Comparison of ENCODE assay signal across 9 cellular contexts in genomic region chr6:145044606-145045275, GRCh38.
DNase-seq lines count a peak whose midpoint lies in the region; ATAC-seq lines count a peak whose summit lies in the region.
"Had no signal": no experiment of that assay in that cellular context is flagged by ENCODE, and none has a peak within 500 bp of the region (broad histone marks: within the 10 kb centered on the region; RNA-seq: fewer than 3 reads in every experiment).

No MANE protein-coding gene starts in this region.

- DNase-seq in Daoy (ENCODE audit: low read depth) (peak; percentile 15), LHCN-M2 (ENCODE audit: low read depth) (peak; percentile 67), dedifferentiated amniotic fluid mesenchymal stem cell (ENCODE audit: extremely low spot score) (peak; percentile 52), myocyte (ENCODE audit: low read depth) (peak; percentile 10), HK-2 (ENCODE audit: unreplicated experiment) (no peak), islet precursor cell (no peak)
- no peak for DNase-seq in stimulated activated CD8-positive, alpha-beta memory T cell treated with anti-CD3 and anti-CD28 coated beads, Interleukin-4, amount 100 ng/mL, for 48 hours
- DNase-seq: DND-41 had no signal

- ATAC-seq in HG03469 (IDR thresholded peaks at IDR 0.05; ENCODE audit: unreplicated experiment), result no peak

Comparison
In these comparisons a context has a peak if more than half of its experiments do, and no peak if none do; other contexts are left out.
1. DNase-seq: peak in Daoy (single experiment), LHCN-M2 (single experiment), dedifferentiated amniotic fluid mesenchymal stem cell (single experiment) and myocyte (single experiment); none in stimulated activated CD8-positive, alpha-beta memory T cell treated with anti-CD3 and anti-CD28 coated beads, Interleukin-4, amount 100 ng/mL, for 48 hours (single experiment), HK-2 (single experiment) and islet precursor cell (single experiment).